In genomic region chr1:189150624-189151023, GRCh38 we compare ENCODE assay signal across 19 cellular contexts.
"Had no signal": no experiment of that assay in that cellular context is flagged by ENCODE, and none has a peak within 500 bp of the region (broad histone marks: within the 10 kb centered on the region; RNA-seq: fewer than 3 reads in every experiment).

No MANE protein-coding gene starts in this region.

- H3K27ac Mint-ChIP-seq: activated CD4-positive, alpha-beta memory T cell treated with anti-CD3 and anti-CD28 coated beads, Interleukin-2, amount 10 ng/mL, durations not matched to agents 7 days and 5 days; activated CD8-positive, alpha-beta memory T cell treated with anti-CD3 and anti-CD28 coated beads, Interleukin-2, amount 10 ng/mL, durations not matched to agents 7 days and 5 days; activated naive CD8-positive, alpha-beta T cell; neural progenitor cell; stimulated activated naive CD8-positive, alpha-beta T cell treated with anti-CD3 and anti-CD28 coated beads, Interleukin-15, amount 100 ng/mL, for 72 hours had no signal

- H3K4me3 Mint-ChIP-seq: activated CD4-positive, alpha-beta memory T cell treated with anti-CD3 and anti-CD28 coated beads, Interleukin-2, amount 10 ng/mL, durations not matched to agents 7 days and 5 days; activated CD8-positive, alpha-beta memory T cell treated with anti-CD3 and anti-CD28 coated beads, Interleukin-2, amount 10 ng/mL, durations not matched to agents 7 days and 5 days; activated naive CD8-positive, alpha-beta T cell; neural progenitor cell; stimulated activated naive CD8-positive, alpha-beta T cell treated with anti-CD3 and anti-CD28 coated beads, Interleukin-15, amount 100 ng/mL, for 72 hours had no signal

- H3K27me3 ChIP-seq: gastroesophageal sphincter, heart left ventricle, neural progenitor cell, testis, upper lobe of left lung had no signal

- H3K36me3 Mint-ChIP-seq: activated CD8-positive, alpha-beta memory T cell treated with anti-CD3 and anti-CD28 coated beads, Interleukin-2, amount 10 ng/mL, durations not matched to agents 7 days and 5 days; activated naive CD8-positive, alpha-beta T cell; neural progenitor cell had no signal

- H3K27ac ChIP-seq: gastroesophageal sphincter, heart left ventricle, left ventricle myocardium inferior, neural progenitor cell, psoas muscle, skin epidermis, testis, upper lobe of left lung had no signal

- ATAC-seq: activated CD8-positive, alpha-beta memory T cell treated with anti-CD3 and anti-CD28 coated beads, Interleukin-2, amount 10 ng/mL, durations not matched to agents 7 days and 5 days; esophagus mucosa; gastroesophageal sphincter; psoas muscle; right cardiac atrium; stimulated activated naive CD8-positive, alpha-beta T cell treated with anti-CD3 and anti-CD28 coated beads, Interleukin-15, amount 100 ng/mL, for 72 hours had no signal

- DNase-seq: activated CD4-positive, alpha-beta memory T cell treated with anti-CD3 and anti-CD28 coated beads, Interleukin-2, amount 10 ng/mL, durations not matched to agents 7 days and 5 days; activated CD4-positive, alpha-beta T cell treated with anti-CD3 and anti-CD28 coated beads for 48 hours; activated CD4-positive, CD25-positive, alpha-beta regulatory T cell; activated CD8-positive, alpha-beta memory T cell treated with anti-CD3 and anti-CD28 coated beads, Interleukin-2, amount 10 ng/mL, durations not matched to agents 7 days and 5 days; cerebellar nuclear complex; cortex of kidney; heart left ventricle; left ventricle myocardium inferior; psoas muscle; right cardiac atrium; stimulated activated naive CD8-positive, alpha-beta T cell treated with anti-CD3 and anti-CD28 coated beads, Interleukin-15, amount 100 ng/mL, for 72 hours; T-helper 9 cell; testis; upper lobe of left lung had no signal

- H3K36me3 ChIP-seq: gastroesophageal sphincter, heart left ventricle, left ventricle myocardium inferior, neural progenitor cell, upper lobe of left lung had no signal

- H3K4me3 ChIP-seq: gastroesophageal sphincter, heart left ventricle, left ventricle myocardium inferior, neural progenitor cell, psoas muscle, skin epidermis had no signal

- H3K9me3 ChIP-seq: gastroesophageal sphincter, left ventricle myocardium inferior, psoas muscle, testis, upper lobe of left lung had no signal

- H3K4me1 ChIP-seq: gastroesophageal sphincter, heart left ventricle, left ventricle myocardium inferior, neural progenitor cell, psoas muscle, testis, upper lobe of left lung had no signal

- H3K9me3 Mint-ChIP-seq: neural progenitor cell had no signal

- H3K27me3 Mint-ChIP-seq: activated CD4-positive, alpha-beta memory T cell treated with anti-CD3 and anti-CD28 coated beads, Interleukin-2, amount 10 ng/mL, durations not matched to agents 7 days and 5 days; activated CD8-positive, alpha-beta memory T cell treated with anti-CD3 and anti-CD28 coated beads, Interleukin-2, amount 10 ng/mL, durations not matched to agents 7 days and 5 days; activated naive CD8-positive, alpha-beta T cell; stimulated activated naive CD8-positive, alpha-beta T cell treated with anti-CD3 and anti-CD28 coated beads, Interleukin-15, amount 100 ng/mL, for 72 hours had no signal

- H3K4me1 Mint-ChIP-seq: activated CD4-positive, alpha-beta memory T cell treated with anti-CD3 and anti-CD28 coated beads, Interleukin-2, amount 10 ng/mL, durations not matched to agents 7 days and 5 days; activated CD8-positive, alpha-beta memory T cell treated with anti-CD3 and anti-CD28 coated beads, Interleukin-2, amount 10 ng/mL, durations not matched to agents 7 days and 5 days; neural progenitor cell; stimulated activated naive CD8-positive, alpha-beta T cell treated with anti-CD3 and anti-CD28 coated beads, Interleukin-15, amount 100 ng/mL, for 72 hours had no signal
